Comparison of ENCODE assay signal across 9 cellular contexts in the genomic region with DNA sequence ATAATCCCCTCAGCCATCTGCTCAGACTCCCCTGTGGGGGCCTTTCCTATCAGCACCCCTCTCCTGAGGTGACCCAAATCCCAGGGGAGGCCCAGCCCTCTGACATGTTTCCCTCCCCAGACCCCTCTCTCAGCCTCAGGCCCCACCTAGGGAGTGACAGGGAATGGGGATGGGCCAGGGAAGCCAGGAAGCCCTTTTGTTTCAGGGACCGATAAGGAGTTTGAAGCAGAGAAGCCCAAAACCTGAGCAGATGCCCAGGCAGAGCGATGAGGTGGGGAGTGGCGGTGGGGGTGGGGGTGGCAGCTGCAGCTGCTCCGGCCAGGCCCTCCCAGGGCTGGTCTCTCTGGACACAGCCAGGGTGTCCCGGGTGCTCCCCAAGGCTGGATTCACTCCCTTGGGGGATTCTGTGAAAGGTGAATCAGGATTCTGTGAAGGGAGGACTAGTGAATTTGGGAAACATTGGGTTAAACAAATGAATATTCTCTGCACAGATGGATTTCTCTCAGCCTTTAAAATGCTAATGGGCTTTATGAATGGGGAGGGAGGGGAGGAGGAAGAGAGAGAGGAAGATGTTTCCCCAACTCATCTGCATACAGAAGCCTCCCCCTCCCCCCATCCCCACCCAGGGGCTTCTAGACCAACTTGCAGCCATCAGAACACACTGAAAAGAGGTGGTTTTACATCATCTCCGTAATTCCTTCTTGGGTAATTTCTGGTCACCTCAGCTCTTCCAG. TPM values are rescaled to one million over a fixed set of nuclear protein-coding genes. Genes with fewer than 3 reads are reported as not detected.
DNase-seq lines count a peak whose midpoint lies in the region; ATAC-seq, FAIRE-seq and TF ChIP-seq lines count a peak whose summit lies in the region.
"Had no signal": no experiment of that assay in that cellular context is flagged by ENCODE, and none has a peak within 500 bp of the region (broad histone marks: within the 10 kb centered on the region; RNA-seq: fewer than 3 reads in every experiment).

No MANE protein-coding gene starts in this region.

- H3K9me2 ChIP-seq in GM23338 (ENCODE audit: insufficient read depth), result 0 out of 2 replicates have a peak, but pooled peaks cover 6% of the 10 kb centered on the region

- peaks cover 11% of the 10 kb centered on the region; the same call in 1 of the 2 replicates for H3K23me2 ChIP-seq in H1 (ENCODE audit: low read depth, low read length)

- peak overlapping the region; percentile 38 for H3K9ac ChIP-seq in NT2/D1 (ENCODE audit: insufficient read length, low read depth)
- no peak overlapping the region; a peak in 1 of 7 replicates for H3K9ac ChIP-seq in H1 (replicated peaks in 1 of 4; ENCODE audit: extremely low read depth in 1 of 4, low read depth in 3 of 4, low read length in 3 of 4)

- H3K4ac ChIP-seq in H1 (replicated peaks; ENCODE audit: insufficient read length, low read depth, low read length), result peak overlapping the region; percentile 87

- H2BK20ac ChIP-seq in H1 (ENCODE audit: low read length), result peak overlapping the region; percentile 97; the same call in 1 of the 2 replicates

- peaks cover 12% of the 10 kb centered on the region; the same call in 1 of the 2 replicates for H3F3A ChIP-seq in GM23338 (replicated peaks; ENCODE audit: low read depth)

- H3K27me3 ChIP-seq in GM23338 (ENCODE audit: insufficient read depth) (no peaks in the 10 kb centered on the region), NT2/D1 (ENCODE audit: insufficient read depth, insufficient read length) (no peaks in the 10 kb centered on the region), H1 (replicated peaks in 1 of 4; ENCODE audit: control insufficient read depth in 3 of 4, extremely low read depth in 1 of 4, insufficient read depth in 3 of 4, low read length in 3 of 4) (no peaks in the 10 kb centered on the region)

- ATAC-seq in GM23338, result peak; percentile 78
- ATAC-seq in stimulated activated effector memory CD8-positive, alpha-beta T cell treated with anti-CD3 and anti-CD28 coated beads, Interleukin-12 subunit alpha, Interleukin-12 subunit beta, amount 100 ng/mL, for 72 hours, result no peak
- no peak for ATAC-seq in HG03521 (IDR thresholded peaks at IDR 0.05; ENCODE audit: unreplicated experiment)

- H4K8ac ChIP-seq in H1 (ENCODE audit: extremely low read depth, insufficient read depth, low read length), result no peak overlapping the region; the same call in 1 of the 2 replicates

- 24% methylated on average over 6 of the region's 6 CpGs; no CpG with 5 or more reads in 1 of the 2 experiments for WGBS in H1 (ENCODE audit: extremely low coverage in 1 of 2, insufficient coverage in 1 of 2, insufficient read length in 1 of 2, insufficient replicate concordance in 2 of 2, low coverage in 1 of 2, low lambda C conversion rate in 2 of 2, missing lambda C conversion rate in 1 of 2), 2 experiments

- no peak overlapping the region for H3K14ac ChIP-seq in H1 (ENCODE audit: insufficient read length)

- H3K18ac ChIP-seq in H1 (ENCODE audit: extremely low read depth, low read length), result peak overlapping the region; percentile 97

- H3K4me1 Mint-ChIP-seq in GM23338, result peaks cover 48% of the 10 kb centered on the region
- peaks cover 95% of the 10 kb centered on the region for H3K4me1 Mint-ChIP-seq in stimulated activated effector memory CD8-positive, alpha-beta T cell treated with anti-CD3 and anti-CD28 coated beads, Interleukin-12 subunit alpha, Interleukin-12 subunit beta, amount 100 ng/mL, for 72 hours

- TF ChIP-seq CTCF in GM23338 (conservative IDR thresholded peaks at IDR 0.05; ENCODE audit: low read depth in 2 of 2) (no peak), H1 (IDR thresholded peaks at IDR 0.05; ENCODE audit: control extremely low read depth in 1 of 3, insufficient read depth in 1 of 3, low read depth in 1 of 3, low read length in 3 of 3) (no peak)

- TF ChIP-seq RAD21 in H1 (IDR thresholded peaks at IDR 0.05 in 1 of 2, conservative IDR thresholded peaks at IDR 0.05 in 1 of 2; ENCODE audit: low read depth in 2 of 2, low read length in 2 of 2), result no peak

- H2AK5ac ChIP-seq in H1 (ENCODE audit: low read depth, low read length), result peak overlapping the region; percentile 96; the same call in 1 of the 2 replicates

- DNase-seq in GM23338 (ENCODE audit: low spot score) (peak; percentile 63), NT2/D1 (ENCODE audit: low read depth, low spot score) (peak; percentile 70), H1 (ENCODE audit: low read depth in 1 of 2, low spot score in 2 of 2) (peak in 1 of 2 experiments; percentile 64), cerebellar cortex (ENCODE audit: low spot score) (no peak), erythroblast (lab: John Stamatoyannopoulos, UW) (no peak)
- no peak for DNase-seq in stimulated activated effector memory CD8-positive, alpha-beta T cell treated with anti-CD3 and anti-CD28 coated beads, Interleukin-12 subunit alpha, Interleukin-12 subunit beta, amount 100 ng/mL, for 72 hours (ENCODE audit: low spot score in 2 of 2)
- DNase-seq: NCI-H226 had no signal

- H4K91ac ChIP-seq in H1 (replicated peaks; ENCODE audit: insufficient read length, low read length), result peak overlapping the region; percentile 99

- peak overlapping the region; percentile 42; the same call in 2 of the 3 replicates for H3K4me3 Mint-ChIP-seq in GM23338
- no peak overlapping the region for H3K4me3 Mint-ChIP-seq in stimulated activated effector memory CD8-positive, alpha-beta T cell treated with anti-CD3 and anti-CD28 coated beads, Interleukin-12 subunit alpha, Interleukin-12 subunit beta, amount 100 ng/mL, for 72 hours

- peak overlapping the region; percentile 99 for H2BK120ac ChIP-seq in H1 (replicated peaks; ENCODE audit: low read depth, low read length)

- peaks cover 7% of the 10 kb centered on the region for H3K27me3 Mint-ChIP-seq in GM23338 (ENCODE audit: insufficient read depth, low read depth, poor library complexity)

- H3K4me3 ChIP-seq in GM23338 (peak overlapping the region; percentile 50), NT2/D1 (ENCODE audit: insufficient read length, low read depth) (no peak overlapping the region), H1 (ENCODE audit: extremely low read depth in 1 of 4, insufficient read depth in 2 of 4, low read depth in 3 of 4, low read length in 4 of 4) (peak overlapping the region in 1 of 4 experiments; percentile 45; a peak in 2 of 8 replicates)

- peak overlapping the region; percentile 72 for H4K5ac ChIP-seq in H1 (ENCODE audit: insufficient read length, low read depth, low read length)

- TF ChIP-seq EP300 in H1 (IDR thresholded peaks at IDR 0.05; ENCODE audit: borderline replicate concordance in 1 of 2, low read depth in 2 of 2, low read length in 2 of 2), result no peak

- H3K9me3 ChIP-seq in NT2/D1 (ENCODE audit: insufficient read depth, low read length) (no peaks in the 10 kb centered on the region), H1 (ENCODE audit: insufficient read depth in 2 of 2, low read depth in 1 of 2, low read length in 1 of 2) (no peaks in the 10 kb centered on the region)

- H3K27ac ChIP-seq in GM23338 (ENCODE audit: low read depth), result peak overlapping the region; percentile 97
- H3K27ac ChIP-seq in H1 (ENCODE audit: low read depth, low read length), result peak overlapping the region; percentile 75; the same call in 1 of the 2 replicates

- peak overlapping the region; percentile 99; the same call in 1 of the 2 replicates for H2BK5ac ChIP-seq in H1 (ENCODE audit: low read depth, low read length)

- no peaks in the 10 kb centered on the region for H3K36me3 ChIP-seq in GM23338 (ENCODE audit: insufficient read depth)
- H3K36me3 ChIP-seq in NT2/D1 (ENCODE audit: insufficient read depth, insufficient read length, low read length), result peaks cover 54% of the 10 kb centered on the region
- peaks cover 0 to 26% (median 12%) of the 10 kb centered on the region in 4 experiments; a peak in 4 of 8 replicates for H3K36me3 ChIP-seq in H1 (ENCODE audit: control insufficient read depth in 2 of 4, insufficient read depth in 4 of 4, low read length in 3 of 4)

- H4K20me1 ChIP-seq in GM23338 (replicated peaks; ENCODE audit: insufficient read depth), result no peaks in the 10 kb centered on the region
- H4K20me1 ChIP-seq in H1 (replicated peaks in 1 of 2; ENCODE audit: control insufficient read depth in 1 of 2, insufficient read depth in 2 of 2, low read length in 2 of 2), result peaks cover 0 to 2% of the 10 kb centered on the region in 2 experiments

- H3K79me2 ChIP-seq in GM23338 (replicated peaks; ENCODE audit: insufficient read depth), result peaks cover 4% of the 10 kb centered on the region; the same call in 1 of the 2 replicates
- H3K79me2 ChIP-seq in H1 (ENCODE audit: control insufficient read depth in 1 of 2, insufficient read depth in 2 of 2, low read length in 2 of 2), result no peaks in the 10 kb centered on the region

- peaks cover 51% of the 10 kb centered on the region for H3K4me1 ChIP-seq in GM23338 (ENCODE audit: insufficient read depth)
- peaks cover 28% of the 10 kb centered on the region for H3K4me1 ChIP-seq in NT2/D1 (ENCODE audit: insufficient read depth, insufficient read length)
- peaks cover 7 to 30% (median 22%) of the 10 kb centered on the region in 4 experiments for H3K4me1 ChIP-seq in H1 (replicated peaks in 1 of 4; ENCODE audit: control insufficient read depth in 3 of 4, insufficient read depth in 4 of 4, low read length in 3 of 4)

- peak; percentile 7 for FAIRE-seq in H1 (lab: Jason Lieb, UNC)

- peak overlapping the region; percentile 97 for H3K27ac Mint-ChIP-seq in GM23338
- peak overlapping the region; percentile 96 for H3K27ac Mint-ChIP-seq in stimulated activated effector memory CD8-positive, alpha-beta T cell treated with anti-CD3 and anti-CD28 coated beads, Interleukin-12 subunit alpha, Interleukin-12 subunit beta, amount 100 ng/mL, for 72 hours

- no peaks in the 10 kb centered on the region for H3K9me3 Mint-ChIP-seq in GM23338
- H3K9me3 Mint-ChIP-seq in stimulated activated effector memory CD8-positive, alpha-beta T cell treated with anti-CD3 and anti-CD28 coated beads, Interleukin-12 subunit alpha, Interleukin-12 subunit beta, amount 100 ng/mL, for 72 hours, result no peaks in the 10 kb centered on the region

- CTCF ChIA-PET in H1 (lab: Charles Lee; ENCODE audit: partially characterized antibody), result interaction anchor here (0.6 to 0.9 kb wide), 2 partner anchors 10 to 16 kb away, joined by 3 to 5 read pairs; no protein-coding TSS in a partner anchor

- H3K4me2 ChIP-seq in GM23338, result peak overlapping the region; percentile 75
- peak overlapping the region; percentile 47 to 58 for H3K4me2 ChIP-seq in H1 (ENCODE audit: insufficient read depth in 1 of 2, low read depth in 2 of 2, low read length in 2 of 2)

- peak overlapping the region; percentile 86; the same call in 1 of the 2 replicates for H2AFZ ChIP-seq in GM23338
- H2AFZ ChIP-seq in H1 (ENCODE audit: low read length), result no peak overlapping the region

- peak overlapping the region; percentile 89 for H3K56ac ChIP-seq in H1 (replicated peaks; ENCODE audit: insufficient read length, low read depth, low read length)

- peak overlapping the region; percentile 97; the same call in 1 of the 2 replicates for H2BK12ac ChIP-seq in H1 (ENCODE audit: low read depth, low read length)

- POLR2A ChIA-PET in H1 (lab: Charles Lee; ENCODE audit: partially characterized antibody), result interaction anchor here (0.9 to 5.9 kb wide), 5 partner anchors 9 to 27 kb away, joined by 3 to 67 read pairs (median 4); partner anchors contain the start of gene AKNA

- TF ChIP-seq POLR2A in H1 (IDR thresholded peaks at IDR 0.05; ENCODE audit: control extremely low read depth in 1 of 2, low read depth in 2 of 2, low read length in 2 of 2) (no peak; a peak in 1 of 3 replicates), erythroblast (IDR thresholded peaks at IDR 0.05; ENCODE audit: low read length) (no peak)

- H2BK15ac ChIP-seq in H1 (ENCODE audit: low read length), result no peak overlapping the region

- no peak overlapping the region for H3K23ac ChIP-seq in H1 (ENCODE audit: insufficient read length)

- no peaks in the 10 kb centered on the region for H3K79me1 ChIP-seq in H1 (ENCODE audit: low read depth, low read length)

- H3K36me3 Mint-ChIP-seq in GM23338 (ENCODE audit: low read depth), result peaks cover 51% of the 10 kb centered on the region
- H3K36me3 Mint-ChIP-seq in stimulated activated effector memory CD8-positive, alpha-beta T cell treated with anti-CD3 and anti-CD28 coated beads, Interleukin-12 subunit alpha, Interleukin-12 subunit beta, amount 100 ng/mL, for 72 hours, result peaks cover 100% of the 10 kb centered on the region

RNA-seq across cellular contexts. Expression of gene AKNA, which starts 17.4 kb away (rescaled TPM):
- 19.6 and 28.1 TPM in 2 replicates for total RNA-seq in GM23338 (2014; rRNA removed; shearing (Covaris generic))
- polyA plus RNA-seq in GM23338 (2016; fragmentation: Nextera tagmentation; extraction: Ambion mirVana), result 9.0 and 11.2 TPM in 2 replicates
- 25.9 and 27.4 TPM in 2 replicates for total RNA-seq in H1 (2021; fragmentation: NEBNext Ultra II Directional; extraction: Animal tissue kit (Norgen Biotek cat#: 25700))
- 21.0 and 28.3 TPM in 2 replicates for polyA plus RNA-seq in H1 (2011; rRNA removed)
- polyA plus RNA-seq in H1 (2011; cell fraction: cytosol; rRNA removed), result 18.3 TPM
- 62.7 TPM for polyA plus RNA-seq in H1 (2011; cell fraction: nucleus; rRNA removed)
- 16.3 to 28.1 TPM (median 25.3 TPM) in 4 replicates for polyA plus RNA-seq in H1 (2012, experiment 1 of 2)
- polyA plus RNA-seq in H1 (2012, experiment 2 of 2), result 16.4 TPM
- polyA plus RNA-seq in H1 (2013, experiment 1 of 2), result 16.0 TPM
- 15.2 TPM for polyA plus RNA-seq in H1 (2013, experiment 2 of 2)
- 21.8 and 26.9 TPM in 2 replicates for polyA minus RNA-seq in H1 (2011; rRNA and poly(A)+ RNA removed)
- 32.5 TPM for polyA minus RNA-seq in H1 (2011; cell fraction: cytosol; rRNA and poly(A)+ RNA removed)
- 36.8 TPM for polyA minus RNA-seq in H1 (2011; cell fraction: nucleus; rRNA and poly(A)+ RNA removed)

RNA-seq across cellular contexts. Expression of gene ORM2, which starts 40.7 kb away (rescaled TPM):
- 0.76 TPM in 1 of 2 replicates, not detected in the other for total RNA-seq in GM23338 (2014; rRNA removed; shearing (Covaris generic))
- polyA plus RNA-seq in GM23338 (2016; fragmentation: Nextera tagmentation; extraction: Ambion mirVana), result 0.76 and 0.90 TPM in 2 replicates
- total RNA-seq in H1 (2021; fragmentation: NEBNext Ultra II Directional; extraction: Animal tissue kit (Norgen Biotek cat#: 25700)), result 0.90 TPM in 1 of 2 replicates, not detected in the other
- polyA plus RNA-seq in H1 (2011; rRNA removed), result 0.66 and 1.3 TPM in 2 replicates
- 1.1 TPM for polyA plus RNA-seq in H1 (2011; cell fraction: cytosol; rRNA removed)
- 0.17 TPM for polyA plus RNA-seq in H1 (2011; cell fraction: nucleus; rRNA removed)
- polyA plus RNA-seq in H1 (2012, experiment 1 of 2), result 1.0 to 1.8 TPM (median 1.5 TPM) in 4 replicates
- 0.33 TPM for polyA plus RNA-seq in H1 (2012, experiment 2 of 2)
- 0.24 TPM for polyA plus RNA-seq in H1 (2013, experiment 1 of 2)
- 0.29 TPM for polyA plus RNA-seq in H1 (2013, experiment 2 of 2)
- polyA minus RNA-seq in H1 (2011; rRNA and poly(A)+ RNA removed), result 0.51 TPM in 1 of 2 replicates, not detected in the other
- not detected for polyA minus RNA-seq in H1 (2011; cell fraction: cytosol; rRNA and poly(A)+ RNA removed)
- polyA minus RNA-seq in H1 (2011; cell fraction: nucleus; rRNA and poly(A)+ RNA removed), result not detected
- total RNA-seq: aorta had no signal
- polyA plus RNA-seq: aorta had no signal

RNA-seq across cellular contexts. Expression of gene ORM1, which starts 47.5 kb away (rescaled TPM):
- not detected in 2 replicates for total RNA-seq in GM23338 (2014; rRNA removed; shearing (Covaris generic))
- polyA plus RNA-seq in GM23338 (2016; fragmentation: Nextera tagmentation; extraction: Ambion mirVana) (not detected in 2 replicates), H1 (2011; rRNA removed) (0.32 TPM in 1 of 2 replicates, not detected in the other)
- total RNA-seq in H1 (2021; fragmentation: NEBNext Ultra II Directional; extraction: Animal tissue kit (Norgen Biotek cat#: 25700)), result not detected in 2 replicates
- polyA plus RNA-seq in H1 (2011; cell fraction: cytosol; rRNA removed), result not detected
- polyA plus RNA-seq in H1 (2011; cell fraction: nucleus; rRNA removed), result not detected
- not detected in 4 replicates for polyA plus RNA-seq in H1 (2012, experiment 1 of 2)
- not detected for polyA plus RNA-seq in H1 (2012, experiment 2 of 2)
- not detected for polyA plus RNA-seq in H1 (2013, experiment 1 of 2)
- not detected for polyA plus RNA-seq in H1 (2013, experiment 2 of 2)
- not detected in 2 replicates for polyA minus RNA-seq in H1 (2011; rRNA and poly(A)+ RNA removed)
- polyA minus RNA-seq in H1 (2011; cell fraction: cytosol; rRNA and poly(A)+ RNA removed), result not detected
- not detected for polyA minus RNA-seq in H1 (2011; cell fraction: nucleus; rRNA and poly(A)+ RNA removed)

Comparison
In these comparisons a context has a peak if more than half of its experiments do, and no peak if none do; other contexts are left out.
1. DNase-seq: peak in GM23338 (single experiment) and NT2/D1 (single experiment); none in stimulated activated effector memory CD8-positive, alpha-beta T cell treated with anti-CD3 and anti-CD28 coated beads, Interleukin-12 subunit alpha, Interleukin-12 subunit beta, amount 100 ng/mL, for 72 hours (0 of 2), cerebellar cortex (single experiment) and erythroblast (0 of 2).